In genomic region chr17:34721326-34721725, GRCh38 we compare ENCODE assay signal across 17 cellular contexts.
DNase-seq lines count a peak whose midpoint lies in the region; ATAC-seq and TF ChIP-seq lines count a peak whose summit lies in the region.
"Had no signal": no experiment of that assay in that cellular context is flagged by ENCODE, and none has a peak within 500 bp of the region (broad histone marks: within the 10 kb centered on the region; RNA-seq: fewer than 3 reads in every experiment).

No MANE protein-coding gene starts in this region.

- POLR2A ChIA-PET in PC-9 (lab: Charles Lee; ENCODE audit: unreplicated experiment) = interaction anchor here (0.7 kb wide), 1 partner anchor 368 kb away, joined by 5 read pairs; no protein-coding TSS in a partner anchor

- TF ChIP-seq CTCF in PC-9 (conservative IDR thresholded peaks at IDR 0.05) (no peak), epithelial cell of esophagus (IDR thresholded peaks at IDR 0.05; ENCODE audit: insufficient read depth, low read depth, low read length, missing control alignments) (no peak), retinal pigment epithelial cell (conservative IDR thresholded peaks at IDR 0.05; ENCODE audit: low read depth, low read length) (no peak)

- peak overlapping the region; percentile 86 for H3K27ac ChIP-seq in PC-9
- H3K27ac ChIP-seq: WERI-Rb-1 had no signal

- no peaks in the 10 kb centered on the region for H3K9me2 ChIP-seq in PC-9 (ENCODE audit: insufficient read depth)

- H3K4me3 ChIP-seq in PC-9 (no peak overlapping the region; the same call in 1 of the 2 replicates), epithelial cell of esophagus (ENCODE audit: low read length) (no peak overlapping the region), retinal pigment epithelial cell (ENCODE audit: low read length) (no peak overlapping the region)
- H3K4me3 ChIP-seq: smooth muscle cell had no signal

- no peaks in the 10 kb centered on the region for H3K27me3 ChIP-seq in PC-9 (ENCODE audit: insufficient read depth, low read depth)

- H4K20me1 ChIP-seq in PC-9 (ENCODE audit: insufficient read depth) = no peaks in the 10 kb centered on the region

- CTCF ChIA-PET in PC-9 (lab: Charles Lee) = no interaction called here

- DNase-seq in HT-29 (ENCODE audit: low spot score) = peak; percentile 36
- peak; percentile 66 to 88 for DNase-seq in PC-9
- DNase-seq in epithelial cell of esophagus (ENCODE audit: low read depth) = peak; percentile 6
- peak; percentile 64 for DNase-seq in retinal pigment epithelial cell (ENCODE audit: low read depth)
- no peak for DNase-seq in NCI-H1105 (lab: John Stamatoyannopoulos, UW)
- DNase-seq: activated CD4-positive, alpha-beta T cell treated with anti-CD3 and anti-CD28 coated beads, Interleukin-2, amount 50 U/mL, for 4 hours; activated effector memory CD4-positive, alpha-beta T cell treated with anti-CD3 and anti-CD28 coated beads, Interleukin-2, amount 50 U/mL, for 16 hours; immature natural killer cell; NCI-H1694 treated with DMSO at 0.1 percent for 48 hours; NCI-H510A treated with DMSO at 0.1 percent for 48 hours; stimulated activated CD4-positive, alpha-beta T cell treated with anti-CD3 and anti-CD28 coated beads, Interleukin-2, amount 100 ng/mL, for 48 hours; T-helper 17 cell; trophoblast cell had no signal

- peaks cover 10% of the 10 kb centered on the region; the same call in 1 of the 2 replicates for H3F3A ChIP-seq in PC-9 (ENCODE audit: insufficient read depth, low read depth)

- peak overlapping the region; percentile 66 for H3K4me2 ChIP-seq in PC-9
- H3K4me2 ChIP-seq: smooth muscle cell had no signal

- ATAC-seq in GM21367 (IDR thresholded peaks at IDR 0.05; ENCODE audit: unreplicated experiment) = no peak
- ATAC-seq in GM19452 (IDR thresholded peaks at IDR 0.05; ENCODE audit: unreplicated experiment) = no peak
- ATAC-seq: T-helper 17 cell had no signal

- no peaks in the 10 kb centered on the region for H3K36me3 ChIP-seq in PC-9 (ENCODE audit: low read depth)
- H3K36me3 ChIP-seq: WERI-Rb-1 had no signal

- H3K9me3 ChIP-seq in PC-9 (ENCODE audit: insufficient read depth, low read depth) = no peaks in the 10 kb centered on the region

- no TSS peak for BruUV-seq in PC-9 (replicated peaks; lab: Mats Ljungman, UMichigan)

- peaks cover 31% of the 10 kb centered on the region for H3K4me1 ChIP-seq in PC-9 (replicated peaks; ENCODE audit: insufficient read depth)

- H3K79me2 ChIP-seq in PC-9 (ENCODE audit: low read depth) = no peaks in the 10 kb centered on the region

- H2AFZ ChIP-seq in PC-9 = no peak overlapping the region; the same call in 1 of the 2 replicates

- intact Hi-C loops in PC-9 (cut with micrococcal nuclease; ENCODE audit: unreplicated experiment) = no loop called here
